8 cellular contexts compared by ENCODE assay signal in genomic region chr12:132614861-132615578, GRCh38.
A peak's percentile ranks its signal among the peaks of the same experiment; 100 is the strongest.
DNase-seq lines count a peak whose midpoint lies in the region; ATAC-seq lines count a peak whose summit lies in the region.

No MANE protein-coding gene starts in this region.

- peak; percentile 49 for ATAC-seq in HG03565 (IDR thresholded peaks at IDR 0.05; ENCODE audit: unreplicated experiment)
- no peak for ATAC-seq in GM19351 (IDR thresholded peaks at IDR 0.05; ENCODE audit: unreplicated experiment)

- DNase-seq in DMS79 treated with DMSO at 0.1 percent for 48 hours (lab: John Stamatoyannopoulos, UW): peak; percentile 64
- peak; percentile 92 for DNase-seq in NCI-H82 (lab: John Stamatoyannopoulos, UW)
- peak; percentile 83 to 86 for DNase-seq in activated CD4-positive, alpha-beta T cell treated with anti-CD3 and anti-CD28 coated beads, Interleukin-2, amount 50 U/mL, for 48 hours
- peak; percentile 91 for DNase-seq in ecto neural progenitor cell (ENCODE audit: low spot score)
- peak; percentile 93 for DNase-seq in medulla oblongata (ENCODE audit: extremely low spot score)
- peak; percentile 70 for DNase-seq in stimulated activated CD8-positive, alpha-beta memory T cell treated with anti-CD3 and anti-CD28 coated beads, Interleukin-15, amount 100 ng/mL, for 24 hours (ENCODE audit: low read depth)
